ENCODE assay signal across 34 cellular contexts in genomic region chr2:54486766-54487165, GRCh38.
"Had no signal": no experiment of that assay in that cellular context is flagged by ENCODE, and none has a peak within 500 bp of the region (broad histone marks: within the 10 kb centered on the region; RNA-seq: fewer than 3 reads in every experiment).

No MANE protein-coding gene starts in this region.

- H3K27me3 ChIP-seq: cardiac muscle cell, Peyer's patch, SJSA1 had no signal

- H3K9ac ChIP-seq: KMS-11, SK-N-SH had no signal

- H3K4me3 Mint-ChIP-seq: activated CD4-positive, alpha-beta T cell treated with anti-CD3 and anti-CD28 coated beads for 36 hours; activated CD4-positive, alpha-beta T cell treated with anti-CD3 and anti-CD28 coated beads, Interleukin-2, amount 10 ng/mL, durations not matched to agents 7 days and 5 days; activated CD8-positive, alpha-beta T cell treated with anti-CD3 and anti-CD28 coated beads, Interleukin-2, amount 10 ng/mL, durations not matched to agents 7 days and 5 days; activated naive CD4-positive, alpha-beta T cell treated with anti-CD3 and anti-CD28 coated beads for 36 hours; activated T-cell treated with anti-CD3 and anti-CD28 coated beads, Interleukin-2, amount 50 U/mL, for 4 hours; activated T-helper 1 cell treated with anti-CD3 and anti-CD28 coated beads, Interleukin-12 subunit alpha, Interleukin-12 subunit beta, Interleukin-2, Interleukin-4 antibody, amounts not matched to agents 30 ng/mL and 10 ng/mL and 1 ng/mL, durations not matched to agents 14 hours and 24 hours and 36 hours; central memory CD8-positive, alpha-beta T cell; T-helper 1 cell treated with Interleukin-12 subunit alpha and Interleukin-12 subunit beta and Interleukin-4 antibody, amounts not matched to agents 30 μg/mL and 1 μg/mL, for 36 hours; T-helper 2 cell treated with Interferon-gamma antibody and Interleukin-4, amounts not matched to agents 5 μg/mL and 100 μg/mL, for 36 hours had no signal

- H3K27ac ChIP-seq: cardiac muscle cell, KMS-11, Peyer's patch, SJSA1 had no signal

- H3K9me3 Mint-ChIP-seq: activated naive CD4-positive, alpha-beta T cell treated with anti-CD3 and anti-CD28 coated beads, Interleukin-2, amount 50 U/mL, for 72 hours; activated T-cell treated with anti-CD3 and anti-CD28 coated beads, Interleukin-2, amount 50 U/mL, for 4 hours; activated T-helper 1 cell treated with anti-CD3 and anti-CD28 coated beads, Interleukin-12 subunit alpha, Interleukin-12 subunit beta, Interleukin-2, Interleukin-4 antibody, amounts not matched to agents 30 ng/mL and 10 ng/mL and 1 ng/mL, durations not matched to agents 14 hours and 24 hours and 36 hours; central memory CD8-positive, alpha-beta T cell; T-helper 1 cell treated with Interleukin-12 subunit alpha and Interleukin-12 subunit beta and Interleukin-4 antibody, amounts not matched to agents 30 μg/mL and 1 μg/mL, for 36 hours; T-helper 2 cell treated with Interferon-gamma antibody and Interleukin-4, amounts not matched to agents 5 μg/mL and 100 μg/mL, for 36 hours had no signal

- DNase-seq: activated CD4-positive, alpha-beta T cell treated with anti-CD3 and anti-CD28 coated beads for 36 hours; activated CD4-positive, alpha-beta T cell treated with anti-CD3 and anti-CD28 coated beads, Interleukin-2, amount 10 ng/mL, durations not matched to agents 7 days and 5 days; activated CD4-positive, alpha-beta T cell treated with anti-CD3 and anti-CD28 coated beads, Interleukin-2, amount 50 U/mL, for 48 hours; activated CD8-positive, alpha-beta T cell treated with anti-CD3 and anti-CD28 coated beads, Interleukin-2, amount 10 ng/mL, durations not matched to agents 7 days and 5 days; activated gamma-delta T cell treated with Interleukin-2 at 50 U/mL for 16 hours; activated naive CD4-positive, alpha-beta T cell treated with anti-CD3 and anti-CD28 coated beads for 36 hours; activated T-cell treated with anti-CD3 and anti-CD28 coated beads, Interleukin-2, amount 50 U/mL, for 4 hours; anterior cingulate cortex; MM.1S; MV-4-11; NCI-H1092; NCI-H146; NCI-H187; NCI-H2029 treated with DMSO at 0.1 percent for 48 hours; NCI-H2107; NCI-H226; NCI-H446 treated with DMSO at 0.1 percent for 48 hours; NCI-H524; NCI-H69; NK-92 treated with Interleukin-12 subunit alpha and Interleukin-12 subunit beta, amount 100 ng/mL, for 24 hours; PC-3; Peyer's patch; RPMI8226; SHP77 treated with DMSO at 0.1 percent for 48 hours; SK-N-SH had no signal

- H3K4me3 ChIP-seq: cardiac muscle cell, Peyer's patch, SJSA1 had no signal

- H3K9me3 ChIP-seq: Peyer's patch, SJSA1, SK-N-SH had no signal

- H3K27ac Mint-ChIP-seq: activated CD4-positive, alpha-beta T cell treated with anti-CD3 and anti-CD28 coated beads for 36 hours; activated CD4-positive, alpha-beta T cell treated with anti-CD3 and anti-CD28 coated beads, Interleukin-2, amount 10 ng/mL, durations not matched to agents 7 days and 5 days; activated CD8-positive, alpha-beta T cell treated with anti-CD3 and anti-CD28 coated beads, Interleukin-2, amount 10 ng/mL, durations not matched to agents 7 days and 5 days; activated naive CD4-positive, alpha-beta T cell treated with anti-CD3 and anti-CD28 coated beads for 36 hours; activated naive CD4-positive, alpha-beta T cell treated with anti-CD3 and anti-CD28 coated beads, Interleukin-2, amount 50 U/mL, for 72 hours; activated T-helper 1 cell treated with anti-CD3 and anti-CD28 coated beads, Interleukin-12 subunit alpha, Interleukin-12 subunit beta, Interleukin-2, Interleukin-4 antibody, amounts not matched to agents 30 ng/mL and 10 ng/mL and 1 ng/mL, durations not matched to agents 14 hours and 24 hours and 36 hours; T-helper 1 cell treated with Interleukin-12 subunit alpha and Interleukin-12 subunit beta and Interleukin-4 antibody, amounts not matched to agents 30 μg/mL and 1 μg/mL, for 36 hours; T-helper 2 cell treated with Interferon-gamma antibody and Interleukin-4, amounts not matched to agents 5 μg/mL and 100 μg/mL, for 36 hours had no signal

- H3K27me3 Mint-ChIP-seq: activated CD4-positive, alpha-beta T cell treated with anti-CD3 and anti-CD28 coated beads for 36 hours had no signal

- H3K36me3 ChIP-seq: cardiac muscle cell, Peyer's patch had no signal

- H3K4me1 Mint-ChIP-seq: activated CD4-positive, alpha-beta T cell treated with anti-CD3 and anti-CD28 coated beads for 36 hours; activated CD4-positive, alpha-beta T cell treated with anti-CD3 and anti-CD28 coated beads, Interleukin-2, amount 10 ng/mL, durations not matched to agents 7 days and 5 days; central memory CD8-positive, alpha-beta T cell had no signal

- FAIRE-seq: TTC549 had no signal
